Comparison of ENCODE assay signal across 9 cellular contexts in the genomic region with DNA sequence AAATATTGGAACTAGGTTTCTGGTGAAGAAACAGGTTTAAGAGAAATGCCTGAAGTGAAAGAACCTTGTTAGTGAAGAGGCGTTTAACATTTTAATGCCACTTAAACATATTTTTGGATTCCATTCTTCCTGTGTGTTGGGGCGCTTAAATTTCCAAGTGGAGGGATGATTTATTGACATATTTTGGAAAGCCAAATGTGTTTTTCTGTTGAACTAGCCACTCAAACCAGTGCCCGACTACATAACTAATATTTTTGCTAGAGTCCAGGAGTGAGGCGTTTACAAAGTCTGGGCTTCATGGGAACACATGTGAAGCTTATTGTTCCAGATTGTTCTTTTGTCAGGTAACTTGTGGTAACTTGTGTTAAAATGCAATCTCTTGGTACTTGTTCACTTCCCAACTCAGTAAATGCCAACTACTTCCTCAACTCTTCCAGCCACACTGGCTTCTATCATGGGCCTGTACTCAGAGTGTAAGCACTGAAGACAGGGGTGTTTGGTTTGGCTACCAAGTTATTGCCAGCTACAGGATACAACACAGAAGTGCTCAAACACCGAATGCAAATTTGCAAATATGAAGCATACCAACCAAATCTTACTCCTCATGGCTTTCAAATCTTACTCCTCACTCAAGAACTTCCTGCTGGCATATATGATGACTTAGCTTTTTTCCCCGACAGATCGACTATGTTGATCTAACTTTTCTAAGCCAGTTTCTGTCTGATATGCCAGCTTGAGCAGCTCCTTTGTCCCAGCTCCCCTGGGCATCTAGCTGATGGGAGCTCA. TPM values are rescaled to one million over a fixed set of nuclear protein-coding genes. Genes with fewer than 3 reads are reported as not detected.
DNase-seq lines count a peak whose midpoint lies in the region; ATAC-seq, FAIRE-seq and TF ChIP-seq lines count a peak whose summit lies in the region.
"Had no signal": no experiment of that assay in that cellular context is flagged by ENCODE, and none has a peak within 500 bp of the region (broad histone marks: within the 10 kb centered on the region; RNA-seq: fewer than 3 reads in every experiment).

No MANE protein-coding gene starts in this region.

- in situ Hi-C loops in KBM-7 (cut with MboI; ENCODE audit: low pct_unique_long_range_greater_than_20kb, low sequenced_read_pairs): no loop called here
- in situ Hi-C loops in K562 (cut with MboI): no loop called here

- H4K20me1 ChIP-seq in K562 (replicated peaks; ENCODE audit: control insufficient read depth, insufficient read depth, low read length): peaks cover 53% of the 10 kb centered on the region

- no peaks in the 10 kb centered on the region for H3K9me3 ChIP-seq in BE2C
- peaks cover 14% of the 10 kb centered on the region for H3K9me3 ChIP-seq in K562 (replicated peaks; ENCODE audit: control insufficient read depth, insufficient read depth, low read depth, low read length)
- peaks cover 36% of the 10 kb centered on the region for H3K9me3 ChIP-seq in mononuclear cell (ENCODE audit: low read depth, low read length)

- ATAC-seq in K562 (no peak), GM19395 (IDR thresholded peaks at IDR 0.05; ENCODE audit: unreplicated experiment) (no peak), GM18505 (IDR thresholded peaks at IDR 0.05; ENCODE audit: unreplicated experiment) (no peak)

- POLR2A ChIA-PET in K562 (lab: Yijun Ruan, JAX): interaction anchor here (0.5 to 6.0 kb wide), 13 partner anchors 8 to 635 kb away, joined by 3 to 68 read pairs (median 4); no protein-coding TSS in a partner anchor

- DNase-seq in BE2C: no peak
- DNase-seq in KBM-7: peak; percentile 46
- peak in 1 of 4 experiments; percentile 32 for DNase-seq in K562 (ENCODE audit: extremely low read depth in 1 of 4, low spot score in 3 of 4)
- no peak for DNase-seq in NCI-H2107 (lab: John Stamatoyannopoulos, UW)
- no peak for DNase-seq in GM12892 (ENCODE audit: insufficient read length)

- H3K4me3 ChIP-seq in BE2C (ENCODE audit: low read depth, low read length) (peak overlapping the region; percentile 97), K562 (peak overlapping the region; percentile 93), mononuclear cell (ENCODE audit: low read length) (peak overlapping the region; percentile 68)

- TF ChIP-seq EP300 in K562 (IDR thresholded peaks at IDR 0.05; ENCODE audit: low read length): no peak

- H3K79me2 ChIP-seq in K562 (ENCODE audit: control insufficient read depth, insufficient read depth, low read length): peaks cover 97% of the 10 kb centered on the region

- TF ChIP-seq CTCF in BE2C (IDR thresholded peaks at IDR 0.05; ENCODE audit: low read depth, low read length) (no peak), K562 (IDR thresholded peaks at IDR 0.05 in 2 of 3, conservative IDR thresholded peaks at IDR 0.05 in 1 of 3; ENCODE audit: insufficient read depth in 2 of 3, low read depth in 1 of 3, low read length in 3 of 3) (no peak)

- FAIRE-seq in K562 (lab: Jason Lieb, UNC) (no peak), GM12892 (lab: Jason Lieb, UNC) (no peak)
- FAIRE-seq: endometrium had no signal

- H3K36me3 ChIP-seq in BE2C (peaks cover 71% of the 10 kb centered on the region), K562 (ENCODE audit: control insufficient read depth, insufficient read depth, low read length) (peaks cover 75% of the 10 kb centered on the region)

- peaks cover 8% of the 10 kb centered on the region for H3K4me1 ChIP-seq in BE2C
- peaks cover 16 to 30% of the 10 kb centered on the region in 2 experiments for H3K4me1 ChIP-seq in K562 (replicated peaks in 1 of 2; ENCODE audit: control insufficient read depth in 2 of 2, insufficient read depth in 2 of 2, low read length in 2 of 2)
- peaks cover 61% of the 10 kb centered on the region for H3K4me1 ChIP-seq in mononuclear cell (ENCODE audit: insufficient read depth, low read length)

- CTCF ChIA-PET in K562 (lab: Yijun Ruan, JAX; ENCODE audit: low intra/inter-chr PET ratio): no interaction called here

- peak overlapping the region; percentile 95 for H3K27ac ChIP-seq in K562 (ENCODE audit: extremely low read depth, low read depth, low read length)

- TF ChIP-seq POLR2A in K562 (conservative IDR thresholded peaks at IDR 0.05) (peak; percentile 25; the same call in 1 of the 2 replicates), GM12892 (IDR thresholded peaks at IDR 0.05; ENCODE audit: low read depth, low read length) (no peak), GM18505 (IDR thresholded peaks at IDR 0.05; ENCODE audit: borderline replicate concordance, extremely low read depth, insufficient read depth, insufficient read length) (no peak)

- TF ChIP-seq RAD21 in K562 (CRISPR knock-in tag; conservative IDR thresholded peaks at IDR 0.05 in 1 of 2, IDR thresholded peaks at IDR 0.05 in 1 of 2): no peak

- 0% methylated on average over 7 of the region's 7 CpGs for WGBS in K562 (ENCODE audit: insufficient coverage, low coverage, missing lambda C conversion rate)

- H2AFZ ChIP-seq in K562 (ENCODE audit: low read depth, low read length): no peak overlapping the region

- peaks cover 12% of the 10 kb centered on the region for H3K9me1 ChIP-seq in K562 (ENCODE audit: control insufficient read depth, insufficient read depth, low read length)

- BruUV-seq in K562 (replicated peaks; lab: Mats Ljungman, UMichigan): no TSS peak

- intact Hi-C loops in K562 (cut with micrococcal nuclease): loop anchor here (5.0 kb wide), 2 partner anchors 42 to 93 kb away; a partner anchor contains a TSS

- H3K9ac ChIP-seq in K562 (ENCODE audit: insufficient read depth in 1 of 2, low read depth in 2 of 2, low read length in 2 of 2): peak overlapping the region; percentile 98 to 99

- no peaks in the 10 kb centered on the region for H3K27me3 ChIP-seq in BE2C
- H3K27me3 ChIP-seq in K562 (ENCODE audit: control insufficient read depth in 2 of 2, insufficient read depth in 2 of 2, low read length in 2 of 2): no peaks in the 10 kb centered on the region
- no peaks in the 10 kb centered on the region for H3K27me3 ChIP-seq in mononuclear cell (ENCODE audit: insufficient read depth, low read length)

- H3K4me2 ChIP-seq in K562 (ENCODE audit: insufficient read depth, low read length): peak overlapping the region; percentile 99

TF ChIP-seq in K562, 482 proteins besides CTCF, POLR2A, EP300 and RAD21 (continues in another document):
- TF ChIP-seq PHB2 (IDR thresholded peaks at IDR 0.05; ENCODE audit: low read depth) (no peak), POLR2AphosphoS2 (IDR thresholded peaks at IDR 0.05; ENCODE audit: low read length) (0 out of 2 replicates have a peak, but pooled peaks have one; percentile 42), MXI1 (IDR thresholded peaks at IDR 0.05; ENCODE audit: low read depth, low read length) (peak; percentile 34; the same call in 1 of the 2 replicates), ZNF175 (CRISPR knock-in tag; IDR thresholded peaks at IDR 0.05; ENCODE audit: low read depth) (no peak), TAF9B (IDR thresholded peaks at IDR 0.05; ENCODE audit: partially characterized antibody) (no peak), POLR3G (IDR thresholded peaks at IDR 0.05; ENCODE audit: extremely low read depth, insufficient read length, insufficient replicate concordance) (no peak), CEBPG (CRISPR knock-in tag; IDR thresholded peaks at IDR 0.05) (no peak), CEBPG (tag; conservative IDR thresholded peaks at IDR 0.05 in 1 of 2, IDR thresholded peaks at IDR 0.05 in 1 of 2) (peak in 1 of 2 experiments; percentile 7; a peak in 2 of 4 replicates), ZNF316 (IDR thresholded peaks at IDR 0.05) (peak; percentile 99), FOXJ2 (tag; IDR thresholded peaks at IDR 0.05) (no peak)
- TF ChIP-seq, protein P1, sequence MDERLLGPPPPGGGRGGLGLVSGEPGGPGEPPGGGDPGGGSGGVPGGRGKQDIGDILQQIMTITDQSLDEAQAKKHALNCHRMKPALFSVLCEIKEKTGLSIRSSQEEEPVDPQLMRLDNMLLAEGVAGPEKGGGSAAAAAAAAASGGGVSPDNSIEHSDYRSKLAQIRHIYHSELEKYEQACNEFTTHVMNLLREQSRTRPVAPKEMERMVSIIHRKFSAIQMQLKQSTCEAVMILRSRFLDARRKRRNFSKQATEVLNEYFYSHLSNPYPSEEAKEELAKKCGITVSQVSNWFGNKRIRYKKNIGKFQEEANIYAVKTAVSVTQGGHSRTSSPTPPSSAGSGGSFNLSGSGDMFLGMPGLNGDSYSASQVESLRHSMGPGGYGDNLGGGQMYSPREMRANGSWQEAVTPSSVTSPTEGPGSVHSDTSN (CRISPR knock-in tag; IDR thresholded peaks at IDR 0.05; ENCODE audit: low read depth): no peak
- TF ChIP-seq, protein P1 (tag; conservative IDR thresholded peaks at IDR 0.05; ENCODE audit: low read depth): no peak

RNA-seq across cellular contexts. Expression of a gene that starts 2.0 kb away (rescaled TPM):
- 9.0 TPM for polyA plus RNA-seq in BE2C (2012; ENCODE audit: insufficient read depth, insufficient read length, low read depth)
- total RNA-seq in K562 (2011; cell fraction: chromatin; rRNA removed; ENCODE audit: low replicate concordance): 34.0 and 34.5 TPM in 2 replicates
- 14.8 and 15.7 TPM in 2 replicates for total RNA-seq in K562 (2011; cell fraction: nucleolus; rRNA removed)
- total RNA-seq in K562 (2011; cell fraction: nucleoplasm; rRNA removed): 12.4 and 17.1 TPM in 2 replicates
- 10.3 and 12.4 TPM in 2 replicates for total RNA-seq in K562 (2014; rRNA removed)
- 11.9 and 13.5 TPM in 2 replicates for total RNA-seq in K562 (2014; rRNA removed; fragmentation: Illumina TruSeq; extraction: Trizol)
- total RNA-seq in K562 (2015; rRNA removed; fragmentation: Illumina TruSeq; extraction: Trizol): 12.4 and 13.8 TPM in 2 replicates
- total RNA-seq in K562 (2021): 11.9 and 13.4 TPM in 2 replicates
- 2.5 and 3.8 TPM in 2 replicates for polyA plus RNA-seq in K562 (2011; rRNA removed)
- polyA plus RNA-seq in K562 (2011; cell fraction: cytosol; rRNA removed): 3.5 and 4.1 TPM in 2 replicates
- 3.0 and 7.0 TPM in 2 replicates for polyA plus RNA-seq in K562 (2011; cell fraction: nucleus; rRNA removed)
- polyA plus RNA-seq in K562 (2012): 6.0 and 6.5 TPM in 2 replicates
- polyA plus RNA-seq in K562 (2014; fragmentation: Illumina TruSeq; extraction: Trizol): 10.4 and 11.6 TPM in 2 replicates
- polyA plus RNA-seq in K562 (2014; fragmentation: Nextera tagmentation; extraction: Ambion mirVana): 1 to 10 TPM; 4.4 to 4.9 TPM
- polyA plus RNA-seq in K562 (2014; rRNA removed): 7.2 and 7.6 TPM in 2 replicates
- 15.4 and 15.9 TPM in 2 replicates for polyA minus RNA-seq in K562 (2011; rRNA and poly(A)+ RNA removed)
- 5.7 and 9.7 TPM in 2 replicates for polyA minus RNA-seq in K562 (2011; cell fraction: cytosol; rRNA and poly(A)+ RNA removed)
- 9.0 and 12.0 TPM in 2 replicates for polyA minus RNA-seq in K562 (2011; cell fraction: nucleus; rRNA and poly(A)+ RNA removed)
- total RNA-seq in mononuclear cell: 99.6 TPM
- polyA plus RNA-seq in GM12892 (2012; ENCODE audit: missing spikeins): 12.1 TPM
